Comparison of ENCODE assay signal across 8 cellular contexts in genomic region chr16:25443994-25444393, GRCh38.
"Had no signal": no experiment of that assay in that cellular context is flagged by ENCODE, and none has a peak within 500 bp of the region (broad histone marks: within the 10 kb centered on the region; RNA-seq: fewer than 3 reads in every experiment).

No MANE protein-coding gene starts in this region.

- H3K4me3 ChIP-seq: GM12878 had no signal

- DNase-seq: GDM1, GF-D8 had no signal

- FAIRE-seq: G401.6, GM12878, GM12891, GM12892, GM18507, GM19239 had no signal

- ATAC-seq: GM12878 had no signal
